ENCODE assay signal across 26 cellular contexts in the genomic region with DNA sequence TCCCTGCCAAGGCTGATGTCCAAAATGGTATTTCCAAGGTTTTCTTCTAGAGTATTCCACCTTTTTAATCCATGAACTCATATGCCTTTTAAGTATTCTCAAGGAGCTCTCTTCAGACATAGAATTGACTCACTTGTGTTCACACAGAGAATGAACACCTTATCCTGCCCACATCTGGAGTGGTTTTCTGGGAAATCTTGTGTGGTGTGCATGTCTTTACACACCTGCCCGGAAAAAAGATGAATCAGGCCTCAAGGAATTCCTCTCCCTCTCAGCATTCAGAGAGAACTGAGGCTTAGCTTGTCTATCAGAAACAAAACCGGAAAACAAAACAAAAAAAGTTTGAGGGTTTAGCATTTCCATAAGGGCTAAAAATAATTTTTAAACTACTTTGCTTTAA.
"Had no signal": no experiment of that assay in that cellular context is flagged by ENCODE, and none has a peak within 500 bp of the region (broad histone marks: within the 10 kb centered on the region; RNA-seq: fewer than 3 reads in every experiment).

No MANE protein-coding gene starts in this region.

- H3K27me3 ChIP-seq: ovary had no signal

- H3K4me3 ChIP-seq: body of pancreas, coronary artery, dorsolateral prefrontal cortex, heart right ventricle, ovary, prostate gland, smooth muscle cell, suprapubic skin, tibial artery had no signal

- H3K9me3 ChIP-seq: body of pancreas, neutrophil, prostate gland, suprapubic skin, tibial artery had no signal

- H3K4me2 ChIP-seq: smooth muscle cell had no signal

- ATAC-seq: activated CD4-positive, alpha-beta T cell treated with anti-CD3 and anti-CD28 coated beads for 36 hours; activated CD8-positive, alpha-beta memory T cell treated with anti-CD3 and anti-CD28 coated beads, Interleukin-2, amount 10 ng/mL, durations not matched to agents 7 days and 5 days; activated CD8-positive, alpha-beta T cell treated with anti-CD3 and anti-CD28 coated beads, Interleukin-2, amount 10 ng/mL, durations not matched to agents 7 days and 5 days; activated naive CD8-positive, alpha-beta T cell treated with anti-CD3 and anti-CD28 coated beads, Interleukin-2, amount 50 U/mL, for 24 hours; body of pancreas; esophagus mucosa; heart right ventricle; left ventricle myocardium superior; stimulated activated naive B cell treated with anti-CD40 and anti-IgM and Interleukin-4, amounts not matched to agents 10 μg/mL and 1 μg/mL and 100 μg/mL, for 72 hours had no signal

- H3K36me3 ChIP-seq: heart right ventricle, neutrophil, ovary, prostate gland, suprapubic skin, tibial artery had no signal

- H3K4me1 ChIP-seq: heart right ventricle, prostate gland, suprapubic skin, tibial artery had no signal

- DNase-seq: activated CD4-positive, alpha-beta T cell treated with anti-CD3 and anti-CD28 coated beads for 36 hours; activated CD4-positive, CD25-positive, alpha-beta regulatory T cell; activated CD8-positive, alpha-beta memory T cell treated with anti-CD3 and anti-CD28 coated beads, Interleukin-2, amount 10 ng/mL, durations not matched to agents 7 days and 5 days; activated CD8-positive, alpha-beta T cell treated with anti-CD3 and anti-CD28 coated beads, Interleukin-2, amount 10 ng/mL, durations not matched to agents 7 days and 5 days; activated naive CD8-positive, alpha-beta T cell treated with anti-CD3 and anti-CD28 coated beads, Interleukin-2, amount 50 U/mL, for 24 hours; activated T-cell treated with anti-CD3 and anti-CD28 coated beads, Interleukin-2, amount 50 U/mL, for 48 hours; amygdala; body of pancreas; dorsolateral prefrontal cortex; effector memory CD4-positive, alpha-beta T cell; foreskin fibroblast; heart right ventricle; left ventricle myocardium superior; nephron progenitor cell; ovary; stimulated activated CD4-positive, alpha-beta T cell treated with anti-CD3 and anti-CD28 coated beads, Interleukin-15, amount 100 ng/mL, for 24 hours; stimulated activated CD4-positive, alpha-beta T cell treated with anti-CD3 and anti-CD28 coated beads, Interleukin-2, amount 100 ng/mL, for 24 hours; stimulated activated naive B cell treated with anti-CD40 and anti-IgM and Interleukin-4, amounts not matched to agents 10 μg/mL and 1 μg/mL and 100 μg/mL, for 72 hours; T-helper 1 cell; tibial artery had no signal

- H3K27ac ChIP-seq: body of pancreas, coronary artery, dorsolateral prefrontal cortex, heart right ventricle, neutrophil, ovary, prostate gland, suprapubic skin, tibial artery had no signal
